Comparison of ENCODE assay signal across 15 cellular contexts in genomic region chr2:97957432-97958183, GRCh38. TPM values are rescaled to one million over a fixed set of nuclear protein-coding genes. Genes with fewer than 3 reads are reported as not detected.
DNase-seq lines count a peak whose midpoint lies in the region; ATAC-seq, FAIRE-seq and TF ChIP-seq lines count a peak whose summit lies in the region.
"Had no signal": no experiment of that assay in that cellular context is flagged by ENCODE, and none has a peak within 500 bp of the region (broad histone marks: within the 10 kb centered on the region; RNA-seq: fewer than 3 reads in every experiment).

No MANE protein-coding gene starts in this region.

- no peaks in the 10 kb centered on the region for H3K4me1 Mint-ChIP-seq in endothelial cell (ENCODE audit: unreplicated experiment)

- peak; percentile 73 for FAIRE-seq in GM18507 (lab: Jason Lieb, UNC)

- H3K4me3 Mint-ChIP-seq in endothelial cell (ENCODE audit: unreplicated experiment) = no peak overlapping the region

- H3K4me3 ChIP-seq in RWPE2 (ENCODE audit: severe bottlenecking) (no peak overlapping the region), lower lobe of right lung (no peak overlapping the region)
- H3K4me3 ChIP-seq: ovary had no signal

- intact Hi-C loops in lower lobe of right lung (cut with DNase I) = no loop called here

- TF ChIP-seq CTCF in RWPE2 (IDR thresholded peaks at IDR 0.05; ENCODE audit: poor library complexity, severe bottlenecking) (no peak), lower lobe of right lung (IDR thresholded peaks at IDR 0.05) (no peak), endothelial cell (IDR thresholded peaks at IDR 0.05; ENCODE audit: unreplicated experiment) (no peak)

- peak; percentile 27; the same call in 2 of the 3 replicates for ATAC-seq in RWPE2 (ENCODE audit: low read depth)
- ATAC-seq in lower lobe of right lung = peak; percentile 81 to 84
- ATAC-seq in HG03342 (IDR thresholded peaks at IDR 0.05; ENCODE audit: unreplicated experiment) = no peak
- ATAC-seq: esophagus mucosa, Right ventricle myocardium inferior had no signal

- DNase-seq in A172 (ENCODE audit: low spot score) = peak; percentile 45
- DNase-seq in GM18507 (ENCODE audit: extremely low spot score, insufficient read length, low read depth) = no peak
- DNase-seq in RWPE2 (ENCODE audit: low spot score) = no peak
- DNase-seq in lower lobe of right lung = no peak
- no peak for DNase-seq in endothelial cell (ENCODE audit: low spot score)
- no peak for DNase-seq in SW 1271 (lab: John Stamatoyannopoulos, UW)
- DNase-seq in inferior parietal cortex (ENCODE audit: extremely low spot score) = no peak
- DNase-seq: activated naive CD4-positive, alpha-beta T cell treated with anti-CD3 and anti-CD28 coated beads, Interleukin-2, amount 50 U/mL, for 16 hours; H7; NCI-H146; NCI-H524 treated with DMSO at 0.1 percent for 48 hours; ovary had no signal

- no peaks in the 10 kb centered on the region for H3K36me3 Mint-ChIP-seq in endothelial cell (ENCODE audit: low read depth, unreplicated experiment)

- H3K27ac ChIP-seq in RWPE2 (ENCODE audit: poor library complexity, severe bottlenecking) (no peak overlapping the region), lower lobe of right lung (no peak overlapping the region)
- H3K27ac ChIP-seq: ovary had no signal

- H3K36me3 ChIP-seq in RWPE2 (ENCODE audit: low read depth) (no peaks in the 10 kb centered on the region), lower lobe of right lung (no peaks in the 10 kb centered on the region)
- H3K36me3 ChIP-seq: ovary had no signal

- H3K9me3 Mint-ChIP-seq in endothelial cell (ENCODE audit: unreplicated experiment) = no peaks in the 10 kb centered on the region

- no peaks in the 10 kb centered on the region for H3K27me3 Mint-ChIP-seq in endothelial cell (ENCODE audit: unreplicated experiment)

- no peaks in the 10 kb centered on the region for H3K27me3 ChIP-seq in RWPE2 (ENCODE audit: insufficient read depth, poor library complexity, severe bottlenecking)
- no peaks in the 10 kb centered on the region for H3K27me3 ChIP-seq in lower lobe of right lung (ENCODE audit: low read depth)
- H3K27me3 ChIP-seq: ovary had no signal

- peaks cover 6% of the 10 kb centered on the region for H3K4me1 ChIP-seq in RWPE2 (ENCODE audit: insufficient read depth, poor library complexity, severe bottlenecking)
- peaks cover 20% of the 10 kb centered on the region for H3K4me1 ChIP-seq in lower lobe of right lung

- H3K9me3 ChIP-seq in RWPE2 (ENCODE audit: severe bottlenecking) = no peaks in the 10 kb centered on the region
- no peaks in the 10 kb centered on the region for H3K9me3 ChIP-seq in lower lobe of right lung
- H3K9me3 ChIP-seq: ovary had no signal

- H3K27ac Mint-ChIP-seq in endothelial cell (ENCODE audit: unreplicated experiment) = no peak overlapping the region

RNA-seq across cellular contexts. Expression of gene TMEM131, which starts 38.1 kb away (rescaled TPM):
- 13.6 and 21.9 TPM in 2 replicates for total RNA-seq in A172 (2014; rRNA removed; shearing (Covaris generic))
- total RNA-seq in lower lobe of right lung (42.2 TPM), endothelial cell (ENCODE audit: unreplicated experiment) (31.7 TPM)
